Comparison of ENCODE assay signal across 1 cellular context in genomic region chr10:103396067-103396788, GRCh38.
TF ChIP-seq lines count a peak whose summit lies in the region.

Gene ATP5MK (minus strand): TSS chr10:103396475. CDS start chr10:103392457, 4,018 bp downstream.
Gene PDCD11 (plus strand): TSS chr10:103396626. CDS start chr10:103398427, 1,801 bp downstream.

TF ChIP-seq in GM23338, 12 proteins besides CTCF, POLR2A, EP300 and RAD21 (continued from another document):
- TF ChIP-seq ZNF462 (CRISPR knock-in tag; IDR thresholded peaks at IDR 0.05) (no peak), ETS1 (IDR thresholded peaks at IDR 0.05) (peak; percentile 91), POLR2AphosphoS5 (IDR thresholded peaks at IDR 0.05; ENCODE audit: low read depth) (peak; percentile 96), NANOG (IDR thresholded peaks at IDR 0.05; ENCODE audit: borderline replicate concordance) (no peak), STAT1 (IDR thresholded peaks at IDR 0.05; ENCODE audit: unreplicated experiment) (no peak), CREB1 (CRISPR knock-in tag; IDR thresholded peaks at IDR 0.05; ENCODE audit: low read depth) (peak; percentile 59)
